8 cellular contexts compared by ENCODE assay signal in the genomic region with DNA sequence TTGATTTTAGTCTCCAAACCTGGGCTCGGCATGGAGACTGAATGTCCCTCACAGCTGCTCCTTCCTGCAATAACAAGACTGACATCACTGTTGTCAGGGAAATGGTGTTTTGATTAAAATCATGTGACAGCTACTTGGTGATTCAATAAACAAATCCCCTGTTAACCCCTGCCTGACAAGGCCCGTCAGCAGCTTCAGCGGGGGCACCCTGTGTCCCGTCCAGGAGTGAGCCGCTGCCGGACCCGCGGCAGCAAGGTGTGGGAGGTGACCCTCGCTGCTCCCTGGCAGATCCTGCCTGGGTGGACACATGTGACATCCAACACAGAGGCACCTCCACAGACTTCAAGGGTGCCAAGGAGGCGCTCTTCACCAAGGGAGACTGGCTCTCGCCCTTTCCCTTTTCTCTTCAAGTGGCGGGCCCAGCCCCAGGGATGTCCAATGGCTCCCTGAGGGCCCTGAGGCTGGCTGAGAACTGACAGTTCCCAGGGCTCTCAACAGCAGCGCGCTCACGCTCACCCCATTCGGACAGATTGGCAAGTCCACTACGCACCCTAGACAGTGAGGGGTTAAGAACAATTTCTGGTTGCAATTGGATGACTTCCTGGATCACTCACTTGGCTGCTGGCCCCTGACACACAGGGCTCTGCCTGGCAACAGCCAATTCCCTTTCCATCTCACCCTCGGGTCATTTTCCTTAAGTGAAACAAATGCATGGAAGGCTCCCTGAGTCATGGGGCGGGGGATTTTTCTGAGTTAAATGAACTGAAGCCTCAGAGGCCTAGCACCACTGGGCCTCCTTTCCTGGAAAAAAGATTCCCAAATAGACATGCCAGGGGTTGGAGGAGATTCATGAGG. TPM values are rescaled to one million over a fixed set of nuclear protein-coding genes. Genes with fewer than 3 reads are reported as not detected.
DNase-seq lines count a peak whose midpoint lies in the region; ATAC-seq and TF ChIP-seq lines count a peak whose summit lies in the region.

No MANE protein-coding gene starts in this region.

- TF ChIP-seq CTCF in esophagus muscularis mucosa (IDR thresholded peaks at IDR 0.05) = no peak

- no peak for TF ChIP-seq POLR2A in esophagus muscularis mucosa (IDR thresholded peaks at IDR 0.05; ENCODE audit: low read depth)

- TF ChIP-seq EP300 in esophagus muscularis mucosa (IDR thresholded peaks at IDR 0.05) = peak; percentile 57

- intact Hi-C loops in Right ventricle myocardium inferior (cut with DNase I) = loop anchor here (2.0 kb wide), 1 partner anchor 23 kb away; no protein-coding TSS in a partner anchor
- intact Hi-C loops in cardiac septum (cut with DNase I) = loop anchor here (10.0 kb wide), 1 partner anchor 131 kb away; the partner anchor contains the start of gene SIK2
- intact Hi-C loops in esophagus muscularis mucosa (cut with DNase I) = no loop called here

- H3K4me3 ChIP-seq in SJCRH30 (peak overlapping the region; percentile 47), esophagus muscularis mucosa (peak overlapping the region; percentile 50 to 64 (median 53))

- H3K9me3 ChIP-seq in SJCRH30 (replicated peaks) (no peaks in the 10 kb centered on the region), esophagus muscularis mucosa (no peaks in the 10 kb centered on the region)

- DNase-seq in Right ventricle myocardium inferior (ENCODE audit: missing footprints) (peak; percentile 81), cardiac septum (ENCODE audit: low spot score) (no peak), SJCRH30 (peak; percentile 73 to 83), esophagus muscularis mucosa (ENCODE audit: extremely low spot score) (no peak), myocyte (ENCODE audit: low read depth) (peak; percentile 97), germinal center (ENCODE audit: low spot score) (no peak)

- H3K27me3 ChIP-seq in SJCRH30 = no peaks in the 10 kb centered on the region
- no peaks in the 10 kb centered on the region for H3K27me3 ChIP-seq in esophagus muscularis mucosa

- WGBS in esophagus muscularis mucosa = 17% methylated on average over 14 of the region's 19 CpGs

- ATAC-seq in Right ventricle myocardium inferior (peak; percentile 77), GM19328 (IDR thresholded peaks at IDR 0.05; ENCODE audit: unreplicated experiment) (no peak), GM18520 (IDR thresholded peaks at IDR 0.05; ENCODE audit: unreplicated experiment) (no peak)

- H3K36me3 ChIP-seq in SJCRH30 (no peaks in the 10 kb centered on the region), esophagus muscularis mucosa (peaks cover 0 to 10% (median 3%) of the 10 kb centered on the region in 4 donors)

- H3K4me1 ChIP-seq in SJCRH30 (peaks cover 31% of the 10 kb centered on the region), esophagus muscularis mucosa (peaks cover 80 to 86% (median 82%) of the 10 kb centered on the region in 4 donors)

- H3K27ac ChIP-seq in SJCRH30 = peak overlapping the region; percentile 80
- peak overlapping the region; percentile 90 to 97 (median 96) for H3K27ac ChIP-seq in esophagus muscularis mucosa (replicated peaks in 1 of 4)

RNA-seq across cellular contexts. Expression of gene PPP2R1B, which starts 30.7 kb away (rescaled TPM):
- total RNA-seq in Right ventricle myocardium inferior (7.8 TPM), cardiac septum (12.9 TPM), esophagus muscularis mucosa (10 to 100 TPM in 2 of 4 donors, 1 to 10 TPM in 2; 9.6 to 12.8 (median 10.5) TPM), myocyte (12.7 and 15.7 TPM in 2 replicates)
- 29.8 and 35.4 TPM in 2 replicates for total RNA-seq in SJCRH30 (2014; rRNA removed; shearing (Covaris generic))
- 8.8 TPM for polyA plus RNA-seq in myocyte (2012)

Comparison
In these comparisons a context has a peak if more than half of its experiments do, and no peak if none do; other contexts are left out.
1. DNase-seq: peak in Right ventricle myocardium inferior (single experiment), SJCRH30 (2 of 2) and myocyte (single experiment); none in cardiac septum (single experiment), esophagus muscularis mucosa (single experiment) and germinal center (single experiment).